In genomic region chr15:76501726-76502125, GRCh38 we compare ENCODE assay signal across 27 cellular contexts.
DNase-seq lines count a peak whose midpoint lies in the region; ATAC-seq and TF ChIP-seq lines count a peak whose summit lies in the region.
"Had no signal": no experiment of that assay in that cellular context is flagged by ENCODE, and none has a peak within 500 bp of the region (broad histone marks: within the 10 kb centered on the region; RNA-seq: fewer than 3 reads in every experiment).

No MANE protein-coding gene starts in this region.

- no peak overlapping the region for H3K4me3 Mint-ChIP-seq in type B pancreatic cell
- no peak overlapping the region for H3K4me3 Mint-ChIP-seq in activated CD4-positive, alpha-beta T cell treated with anti-CD3 and anti-CD28 coated beads for 36 hours
- no peak overlapping the region for H3K4me3 Mint-ChIP-seq in CD8-positive, alpha-beta memory T cell
- H3K4me3 Mint-ChIP-seq: activated naive CD4-positive, alpha-beta T cell treated with anti-CD3 and anti-CD28 coated beads, Interleukin-2, amount 50 U/mL, for 24 hours; activated T-helper 17 cell treated with anti-CD3 and anti-CD28 coated beads, Interleukin-2, amount 50 U/mL, for 72 hours; B cell; CD8-positive, alpha-beta T cell; H9; neural crest cell; stimulated activated memory B cell treated with anti-CD40 and anti-IgM and Interleukin-4, amounts not matched to agents 10 μg/mL and 1 μg/mL and 100 μg/mL, for 72 hours had no signal

- peaks cover 5% of the 10 kb centered on the region for H3K36me3 Mint-ChIP-seq in type B pancreatic cell
- H3K36me3 Mint-ChIP-seq in activated CD4-positive, alpha-beta T cell treated with anti-CD3 and anti-CD28 coated beads for 36 hours (ENCODE audit: low read depth) = peaks cover 13% of the 10 kb centered on the region
- peaks cover 13 to 29% (median 21%) of the 10 kb centered on the region in 3 donors for H3K36me3 Mint-ChIP-seq in CD8-positive, alpha-beta memory T cell

- no peaks in the 10 kb centered on the region for H3K27me3 ChIP-seq in left lung
- no peaks in the 10 kb centered on the region for H3K27me3 ChIP-seq in CD8-positive, alpha-beta memory T cell (ENCODE audit: insufficient read depth, low read length, poor library complexity, severe bottlenecking)

- peaks cover 0 to 3% of the 10 kb centered on the region in 2 donors for H3K9me3 ChIP-seq in left lung
- H3K9me3 ChIP-seq in CD8-positive, alpha-beta memory T cell (ENCODE audit: low read length) = no peaks in the 10 kb centered on the region
- H3K9me3 ChIP-seq: lower lobe of right lung had no signal

- H3K27ac Mint-ChIP-seq in type B pancreatic cell = peak overlapping the region; percentile 40
- no peak overlapping the region for H3K27ac Mint-ChIP-seq in activated CD4-positive, alpha-beta T cell treated with anti-CD3 and anti-CD28 coated beads for 36 hours
- no peak overlapping the region for H3K27ac Mint-ChIP-seq in CD8-positive, alpha-beta memory T cell
- H3K27ac Mint-ChIP-seq: activated naive CD4-positive, alpha-beta T cell treated with anti-CD3 and anti-CD28 coated beads, Interleukin-2, amount 50 U/mL, for 24 hours; activated T-helper 17 cell treated with anti-CD3 and anti-CD28 coated beads, Interleukin-2, amount 50 U/mL, for 72 hours; B cell; CD8-positive, alpha-beta T cell; H9; stimulated activated memory B cell treated with anti-CD40 and anti-IgM and Interleukin-4, amounts not matched to agents 10 μg/mL and 1 μg/mL and 100 μg/mL, for 72 hours had no signal

- no peaks in the 10 kb centered on the region for H3K27me3 Mint-ChIP-seq in type B pancreatic cell
- no peaks in the 10 kb centered on the region for H3K27me3 Mint-ChIP-seq in activated CD4-positive, alpha-beta T cell treated with anti-CD3 and anti-CD28 coated beads for 36 hours
- no peaks in the 10 kb centered on the region for H3K27me3 Mint-ChIP-seq in CD8-positive, alpha-beta memory T cell
- H3K27me3 Mint-ChIP-seq: activated naive CD4-positive, alpha-beta T cell treated with anti-CD3 and anti-CD28 coated beads, Interleukin-2, amount 50 U/mL, for 24 hours; activated T-helper 17 cell treated with anti-CD3 and anti-CD28 coated beads, Interleukin-2, amount 50 U/mL, for 72 hours; B cell; stimulated activated memory B cell treated with anti-CD40 and anti-IgM and Interleukin-4, amounts not matched to agents 10 μg/mL and 1 μg/mL and 100 μg/mL, for 72 hours had no signal

- H3K4me1 Mint-ChIP-seq in type B pancreatic cell (ENCODE audit: unreplicated experiment) = peaks cover 3% of the 10 kb centered on the region
- no peaks in the 10 kb centered on the region for H3K4me1 Mint-ChIP-seq in activated CD4-positive, alpha-beta T cell treated with anti-CD3 and anti-CD28 coated beads for 36 hours
- no peaks in the 10 kb centered on the region for H3K4me1 Mint-ChIP-seq in CD8-positive, alpha-beta memory T cell
- H3K4me1 Mint-ChIP-seq: activated naive CD4-positive, alpha-beta T cell treated with anti-CD3 and anti-CD28 coated beads, Interleukin-2, amount 50 U/mL, for 24 hours; activated T-helper 17 cell treated with anti-CD3 and anti-CD28 coated beads, Interleukin-2, amount 50 U/mL, for 72 hours; B cell; neural crest cell; stimulated activated memory B cell treated with anti-CD40 and anti-IgM and Interleukin-4, amounts not matched to agents 10 μg/mL and 1 μg/mL and 100 μg/mL, for 72 hours had no signal

- TF ChIP-seq CTCF in astrocyte of the spinal cord (IDR thresholded peaks at IDR 0.05; ENCODE audit: low read depth, low read length) (no peak), left lung (IDR thresholded peaks at IDR 0.05) (no peak), type B pancreatic cell (conservative IDR thresholded peaks at IDR 0.05) (no peak)

- H3K4me1 ChIP-seq in left lung = no peaks in the 10 kb centered on the region
- H3K4me1 ChIP-seq in CD8-positive, alpha-beta memory T cell (ENCODE audit: insufficient read depth, low read length) = no peaks in the 10 kb centered on the region

- peak; percentile 14 for DNase-seq in GM03348 (ENCODE audit: low spot score)
- peak; percentile 3 for DNase-seq in astrocyte of the spinal cord (ENCODE audit: low read depth, low spot score)
- DNase-seq in left lung = peak in 1 of 2 donors; percentile 30
- no peak for DNase-seq in type B pancreatic cell (ENCODE audit: extremely low spot score, unreplicated experiment)
- no peak for DNase-seq in G401 (ENCODE audit: low spot score)
- DNase-seq in activated CD4-positive, alpha-beta T cell treated with anti-CD3 and anti-CD28 coated beads for 36 hours = no peak
- no peak for DNase-seq in CD8-positive, alpha-beta memory T cell
- DNase-seq: activated CD4-positive, alpha-beta T cell treated with anti-CD3 and anti-CD28 coated beads, Interleukin-2, amount 50 U/mL, for 48 hours; activated CD8-positive, alpha-beta memory T cell treated with anti-CD3 and anti-CD28 coated beads, Interleukin-2, amount 50 U/mL, for 4 hours; anterior cingulate cortex; CD8-positive, alpha-beta T cell; central memory CD4-positive, alpha-beta T cell; dermis blood vessel endothelial cell; glutamatergic neuron; H9; KBM-7; lower lobe of right lung; NCI-H1436; NCI-H446; OCI-M1; stimulated activated CD4-positive, alpha-beta T cell treated with anti-CD3 and anti-CD28 coated beads, Interleukin-4, amount 100 ng/mL, for 4 hours had no signal

- intact Hi-C loops in left lung (cut with DNase I) = no loop called here
- intact Hi-C loops in activated CD4-positive, alpha-beta T cell treated with anti-CD3 and anti-CD28 coated beads for 36 hours (cut with DNase I, micrococcal nuclease) = no loop called here

- H3K4me3 ChIP-seq in astrocyte of the spinal cord (ENCODE audit: low read depth, low read length) (no peak overlapping the region), left lung (no peak overlapping the region)
- no peak overlapping the region for H3K4me3 ChIP-seq in CD8-positive, alpha-beta memory T cell (ENCODE audit: low read length)
- H3K4me3 ChIP-seq: lower lobe of right lung had no signal

- POLR2A ChIA-PET in activated CD4-positive, alpha-beta T cell treated with anti-CD3 and anti-CD28 coated beads for 36 hours (lab: Charles Lee) = no interaction called here
- POLR2A ChIA-PET in CD8-positive, alpha-beta memory T cell (lab: Charles Lee) = no interaction called here

- in situ Hi-C loops in astrocyte of the spinal cord (cut with HindIII; ENCODE audit: low sequenced_read_pairs) = no loop called here
- in situ Hi-C loops in G401 (cut with HindIII; ENCODE audit: low sequenced_read_pairs) = no loop called here

- H3K27ac ChIP-seq in left lung = no peak overlapping the region
- no peak overlapping the region for H3K27ac ChIP-seq in CD8-positive, alpha-beta memory T cell (ENCODE audit: low read depth, low read length)
- H3K27ac ChIP-seq: lower lobe of right lung had no signal

- peak; percentile 95 for ATAC-seq in left lung
- no peak for ATAC-seq in activated CD4-positive, alpha-beta T cell treated with anti-CD3 and anti-CD28 coated beads for 36 hours
- ATAC-seq: activated T-helper 17 cell treated with anti-CD3 and anti-CD28 coated beads, Interleukin-2, amount 50 U/mL, for 72 hours; CD8-positive, alpha-beta T cell; sciatic nerve; stimulated activated memory B cell treated with anti-CD40 and anti-IgM and Interleukin-4, amounts not matched to agents 10 μg/mL and 1 μg/mL and 100 μg/mL, for 72 hours had no signal

- H3K9me3 Mint-ChIP-seq in type B pancreatic cell = no peaks in the 10 kb centered on the region
- H3K9me3 Mint-ChIP-seq in activated CD4-positive, alpha-beta T cell treated with anti-CD3 and anti-CD28 coated beads for 36 hours (ENCODE audit: low read depth) = no peaks in the 10 kb centered on the region
- no peaks in the 10 kb centered on the region for H3K9me3 Mint-ChIP-seq in CD8-positive, alpha-beta memory T cell
- H3K9me3 Mint-ChIP-seq: activated naive CD4-positive, alpha-beta T cell treated with anti-CD3 and anti-CD28 coated beads, Interleukin-2, amount 50 U/mL, for 24 hours; activated T-helper 17 cell treated with anti-CD3 and anti-CD28 coated beads, Interleukin-2, amount 50 U/mL, for 72 hours; CD8-positive, alpha-beta T cell; H9 had no signal

- CTCF ChIA-PET in activated CD4-positive, alpha-beta T cell treated with anti-CD3 and anti-CD28 coated beads for 36 hours (lab: Charles Lee) = no interaction called here
- CTCF ChIA-PET in CD8-positive, alpha-beta memory T cell (lab: Charles Lee) = no interaction called here

- H3K36me3 ChIP-seq in left lung = peaks cover 0 to 5% of the 10 kb centered on the region in 2 donors
- no peaks in the 10 kb centered on the region for H3K36me3 ChIP-seq in CD8-positive, alpha-beta memory T cell (ENCODE audit: insufficient read depth, low read length)

Comparison
In these comparisons a context has a peak if more than half of its experiments do, and no peak if none do; other contexts are left out.
1. DNase-seq: peak in GM03348 (single experiment) and astrocyte of the spinal cord (single experiment); none in type B pancreatic cell (single experiment), G401 (single experiment), activated CD4-positive, alpha-beta T cell treated with anti-CD3 and anti-CD28 coated beads for 36 hours (single experiment) and CD8-positive, alpha-beta memory T cell (0 of 5).